In the genomic region with DNA sequence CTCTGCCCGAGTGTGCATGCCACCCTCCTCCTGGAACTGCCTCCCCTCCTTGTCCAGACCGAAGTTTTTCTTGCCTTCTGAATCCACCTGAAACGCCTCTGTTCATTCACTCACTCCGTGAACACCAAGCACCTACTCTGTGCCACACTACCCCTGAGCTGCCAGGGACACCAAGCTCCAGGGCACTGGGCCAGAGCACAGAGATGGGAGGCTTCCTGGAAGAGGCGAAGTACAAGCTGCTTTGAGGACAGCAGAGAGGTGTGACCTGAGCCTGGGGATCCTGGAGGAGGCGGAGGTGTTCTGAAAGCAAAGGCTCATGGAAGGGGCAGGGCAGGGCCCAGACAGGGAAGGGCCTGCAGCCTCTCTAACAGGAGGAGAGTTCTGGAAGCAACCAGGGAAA, we compare ENCODE assay signal across 16 cellular contexts.
"Had no signal": no experiment of that assay in that cellular context is flagged by ENCODE, and none has a peak within 500 bp of the region (broad histone marks: within the 10 kb centered on the region; RNA-seq: fewer than 3 reads in every experiment).

No MANE protein-coding gene starts in this region.

- H3K4me3 ChIP-seq: adrenal gland, dorsolateral prefrontal cortex, right atrium auricular region, smooth muscle cell had no signal

- H3K9me3 ChIP-seq: adrenal gland, right atrium auricular region had no signal

- H3K9me3 Mint-ChIP-seq: activated naive CD4-positive, alpha-beta T cell treated with anti-CD3 and anti-CD28 coated beads, Interleukin-2, amount 50 U/mL, for 24 hours; stimulated activated naive CD8-positive, alpha-beta T cell treated with anti-CD3 and anti-CD28 coated beads, Interleukin-15, Interleukin-2, amounts not matched to agents 100 ng/mL and 50 ng/mL, for 24 hours; T-helper 1 cell treated with Interleukin-12 subunit alpha and Interleukin-12 subunit beta and Interleukin-4 antibody, amounts not matched to agents 30 μg/mL and 1 μg/mL, for 36 hours; WTC11 had no signal

- H3K27me3 ChIP-seq: adrenal gland, right atrium auricular region had no signal

- H3K4me2 ChIP-seq: smooth muscle cell had no signal

- H3K4me3 Mint-ChIP-seq: activated CD8-positive, alpha-beta T cell treated with anti-CD3 and anti-CD28 coated beads, Interleukin-2, amount 10 ng/mL, durations not matched to agents 7 days and 5 days; activated naive CD4-positive, alpha-beta T cell treated with anti-CD3 and anti-CD28 coated beads, Interleukin-2, amount 50 U/mL, for 24 hours; stimulated activated naive CD8-positive, alpha-beta T cell treated with anti-CD3 and anti-CD28 coated beads, Interleukin-15, Interleukin-2, amounts not matched to agents 100 ng/mL and 50 ng/mL, for 24 hours; T-helper 1 cell treated with Interleukin-12 subunit alpha and Interleukin-12 subunit beta and Interleukin-4 antibody, amounts not matched to agents 30 μg/mL and 1 μg/mL, for 36 hours; WTC11 had no signal

- H3K36me3 Mint-ChIP-seq: activated naive CD4-positive, alpha-beta T cell treated with anti-CD3 and anti-CD28 coated beads, Interleukin-2, amount 50 U/mL, for 24 hours; WTC11 had no signal

- H3K27ac ChIP-seq: right atrium auricular region had no signal

- H3K4me1 Mint-ChIP-seq: activated naive CD4-positive, alpha-beta T cell treated with anti-CD3 and anti-CD28 coated beads, Interleukin-2, amount 50 U/mL, for 24 hours had no signal

- H3K36me3 ChIP-seq: adrenal gland, right atrium auricular region had no signal

- H3K27me3 Mint-ChIP-seq: activated naive CD4-positive, alpha-beta T cell treated with anti-CD3 and anti-CD28 coated beads, Interleukin-2, amount 50 U/mL, for 24 hours had no signal

- ATAC-seq: activated CD8-positive, alpha-beta T cell treated with anti-CD3 and anti-CD28 coated beads, Interleukin-2, amount 10 ng/mL, durations not matched to agents 7 days and 5 days; WTC11 had no signal

- DNase-seq: activated CD4-positive, alpha-beta T cell treated with anti-CD3 and anti-CD28 coated beads for 48 hours; activated CD8-positive, alpha-beta memory T cell treated with anti-CD3 and anti-CD28 coated beads, Interleukin-2, amount 50 U/mL, for 4 hours; activated CD8-positive, alpha-beta T cell treated with anti-CD3 and anti-CD28 coated beads, Interleukin-2, amount 10 ng/mL, durations not matched to agents 7 days and 5 days; activated effector memory CD4-positive, alpha-beta T cell treated with anti-CD3 and anti-CD28 coated beads, Interleukin-2, amount 50 U/mL, for 16 hours; activated T-cell treated with anti-CD3 and anti-CD28 coated beads, Interleukin-2, amount 50 U/mL, for 48 hours; dorsolateral prefrontal cortex; erythroblast; glutamatergic neuron; kidney glomerular epithelial cell had no signal

- H3K27ac Mint-ChIP-seq: activated CD8-positive, alpha-beta T cell treated with anti-CD3 and anti-CD28 coated beads, Interleukin-2, amount 10 ng/mL, durations not matched to agents 7 days and 5 days; activated naive CD4-positive, alpha-beta T cell treated with anti-CD3 and anti-CD28 coated beads, Interleukin-2, amount 50 U/mL, for 24 hours; stimulated activated naive CD8-positive, alpha-beta T cell treated with anti-CD3 and anti-CD28 coated beads, Interleukin-15, Interleukin-2, amounts not matched to agents 100 ng/mL and 50 ng/mL, for 24 hours; T-helper 1 cell treated with Interleukin-12 subunit alpha and Interleukin-12 subunit beta and Interleukin-4 antibody, amounts not matched to agents 30 μg/mL and 1 μg/mL, for 36 hours; WTC11 had no signal
